In genomic region chr10:85012305-85012704, GRCh38 we compare ENCODE assay signal across 13 cellular contexts.
"Had no signal": no experiment of that assay in that cellular context is flagged by ENCODE, and none has a peak within 500 bp of the region (broad histone marks: within the 10 kb centered on the region; RNA-seq: fewer than 3 reads in every experiment).

No MANE protein-coding gene starts in this region.

- DNase-seq: activated CD4-positive, alpha-beta T cell treated with anti-CD3 and anti-CD28 coated beads, Interleukin-2, amount 50 U/mL, for 48 hours; activated CD4-positive, CD25-positive, alpha-beta regulatory T cell treated with anti-CD3 and anti-CD28 coated beads, Interleukin-2, amount 50 U/mL, for 72 hours; activated CD8-positive, alpha-beta memory T cell treated with anti-CD3 and anti-CD28 coated beads, Interleukin-2, amount 10 ng/mL, durations not matched to agents 7 days and 5 days; activated effector memory CD4-positive, alpha-beta T cell treated with anti-CD3 and anti-CD28 coated beads, Interleukin-2, amount 50 U/mL, for 16 hours; activated T-cell treated with anti-CD3 and anti-CD28 coated beads, Interleukin-2, amount 50 U/mL, for 24 hours; anterior cingulate cortex; dorsolateral prefrontal cortex; mammary epithelial cell; naive thymus-derived CD4-positive, alpha-beta T cell had no signal

- H3K27me3 ChIP-seq: dorsolateral prefrontal cortex, tibial nerve had no signal

- H3K9me3 ChIP-seq: tibial nerve had no signal

- ATAC-seq: activated CD8-positive, alpha-beta memory T cell treated with anti-CD3 and anti-CD28 coated beads, Interleukin-2, amount 10 ng/mL, durations not matched to agents 7 days and 5 days; esophagus mucosa; naive thymus-derived CD4-positive, alpha-beta T cell had no signal

- H3K27ac ChIP-seq: dorsolateral prefrontal cortex, parathyroid adenoma, skin epidermis, tibial nerve had no signal

- H3K4me1 ChIP-seq: parathyroid adenoma, tibial nerve had no signal

- H3K36me3 ChIP-seq: tibial nerve had no signal

- H3K4me3 ChIP-seq: dorsolateral prefrontal cortex, skin epidermis, tibial nerve had no signal
